ENCODE assay signal across 9 cellular contexts in genomic region chr11:831132-831864, GRCh38. TPM values are rescaled to one million over a fixed set of nuclear protein-coding genes. Genes with fewer than 3 reads are reported as not detected.
DNase-seq lines count a peak whose midpoint lies in the region; ATAC-seq and TF ChIP-seq lines count a peak whose summit lies in the region.
"Had no signal": no experiment of that assay in that cellular context is flagged by ENCODE, and none has a peak within 500 bp of the region (broad histone marks: within the 10 kb centered on the region; RNA-seq: fewer than 3 reads in every experiment).

No MANE protein-coding gene starts in this region.

- H4K20me1 ChIP-seq in BLaER1 (peaks cover 92% of the 10 kb centered on the region), GM23248 (ENCODE audit: insufficient read depth) (no peaks in the 10 kb centered on the region)

- no peak for ATAC-seq in activated B cell treated with CpG ODN at 0.5 μM for 24 hours (ENCODE audit: low read depth)
- no peak for ATAC-seq in mucosa of descending colon
- no peak for ATAC-seq in GM18498 (IDR thresholded peaks at IDR 0.05; ENCODE audit: unreplicated experiment)
- no peak for ATAC-seq in HG03045 (IDR thresholded peaks at IDR 0.05; ENCODE audit: unreplicated experiment)

- H3K27me3 Mint-ChIP-seq in activated B cell treated with CpG ODN at 0.5 μM for 24 hours, result peaks cover 6% of the 10 kb centered on the region

- 54 to 58% methylated on average over 30 to 31 of the region's 31 CpGs for WGBS in GM23248 (ENCODE audit: low coverage in 1 of 2, low lambda C conversion rate in 2 of 2, missing lambda C conversion rate in 2 of 2), 2 experiments

- H3K4me3 ChIP-seq in BLaER1 (peak overlapping the region; percentile 64; the same call in 1 of the 2 replicates), GM23248 (no peak overlapping the region), mucosa of descending colon (no peak overlapping the region), brain microvascular endothelial cell (ENCODE audit: low read depth, low read length) (no peak overlapping the region)

- peaks cover 85% of the 10 kb centered on the region for H3K4me1 ChIP-seq in BLaER1
- H3K4me1 ChIP-seq in GM23248 (ENCODE audit: insufficient read depth), result peaks cover 14% of the 10 kb centered on the region; the same call in 1 of the 2 replicates
- H3K4me1 ChIP-seq in mucosa of descending colon (ENCODE audit: low read depth), result peaks cover 58% of the 10 kb centered on the region

- no peaks in the 10 kb centered on the region for H3K9me3 ChIP-seq in BLaER1
- H3K9me3 ChIP-seq in GM23248 (ENCODE audit: low read depth), result no peaks in the 10 kb centered on the region
- no peaks in the 10 kb centered on the region for H3K9me3 ChIP-seq in mucosa of descending colon

- H3K9me2 ChIP-seq in GM23248 (ENCODE audit: insufficient read depth), result no peaks in the 10 kb centered on the region

- no peaks in the 10 kb centered on the region for H3K36me3 Mint-ChIP-seq in activated B cell treated with CpG ODN at 0.5 μM for 24 hours (ENCODE audit: low read depth)

- H3K4me3 Mint-ChIP-seq in activated B cell treated with CpG ODN at 0.5 μM for 24 hours, result peak overlapping the region; percentile 41

- H3K79me2 ChIP-seq in GM23248 (ENCODE audit: insufficient read depth), result peaks cover 29% of the 10 kb centered on the region

- H2AFZ ChIP-seq in GM23248, result no peak overlapping the region

- H3K9me3 Mint-ChIP-seq in activated B cell treated with CpG ODN at 0.5 μM for 24 hours, result no peaks in the 10 kb centered on the region

- H3K27me3 ChIP-seq in BLaER1 (peaks cover 83% of the 10 kb centered on the region), GM23248 (replicated peaks; ENCODE audit: insufficient read depth) (peaks cover 7% of the 10 kb centered on the region; the same call in 1 of the 2 replicates), brain microvascular endothelial cell (replicated peaks) (no peaks in the 10 kb centered on the region)

- CTCF ChIA-PET in activated B cell treated with CpG ODN at 0.5 μM for 24 hours (lab: Charles Lee), result no interaction called here

- no peaks in the 10 kb centered on the region for H3F3A ChIP-seq in GM23248 (ENCODE audit: insufficient read depth)

- POLR2A ChIA-PET in activated B cell treated with CpG ODN at 0.5 μM for 24 hours (lab: Charles Lee), result interaction anchor here (0.6 to 8.3 kb wide), 7 partner anchors 10 to 476 kb away, joined by 3 to 104 read pairs (median 5); partner anchors contain the start of genes PNPLA2, POLR2L, RPLP2 and TSPAN4

- TF ChIP-seq CTCF in activated B cell treated with CpG ODN at 0.5 μM for 24 hours (IDR thresholded peaks at IDR 0.05) (no peak), mucosa of descending colon (IDR thresholded peaks at IDR 0.05) (no peak), brain microvascular endothelial cell (IDR thresholded peaks at IDR 0.05; ENCODE audit: low read depth, low read length, missing control alignments) (no peak)

- in situ Hi-C loops in GM23248 (cut with MboI), result no loop called here
- in situ Hi-C loops in brain microvascular endothelial cell (cut with HindIII; ENCODE audit: low pct_ligation_motif_present, low sequenced_read_pairs), result no loop called here

- no peak overlapping the region for H3K27ac Mint-ChIP-seq in activated B cell treated with CpG ODN at 0.5 μM for 24 hours

- intact Hi-C loops in activated B cell treated with CpG ODN at 0.5 μM for 24 hours (cut with micrococcal nuclease), result loop anchor here (5.0 kb wide), 1 partner anchor 34 kb away; the partner anchor contains the start of gene SLC25A22
- intact Hi-C loops in mucosa of descending colon (cut with DNase I, micrococcal nuclease), result no loop called here

- H3K4me2 ChIP-seq in BLaER1 (peak overlapping the region; percentile 100), GM23248 (ENCODE audit: unreplicated experiment) (no peak overlapping the region)

- H3K4me1 Mint-ChIP-seq in activated B cell treated with CpG ODN at 0.5 μM for 24 hours, result peaks cover 51% of the 10 kb centered on the region

- DNase-seq in GM23248, result peak; percentile 77
- no peak for DNase-seq in activated B cell treated with CpG ODN at 0.5 μM for 24 hours
- DNase-seq in mucosa of descending colon, result peak in 2 of 3 donors; percentile 50 to 63
- DNase-seq in activated effector memory CD4-positive, alpha-beta T cell treated with Interleukin-2 at 50 U/mL for 16 hours, result no peak
- DNase-seq in brain microvascular endothelial cell, result no peak
- DNase-seq: NCI-H446 treated with DMSO at 0.1 percent for 48 hours had no signal

- H3K27ac ChIP-seq in BLaER1 (no peak overlapping the region), GM23248 (no peak overlapping the region), brain microvascular endothelial cell (no peak overlapping the region)

- peaks cover 2% of the 10 kb centered on the region for H3K36me3 ChIP-seq in BLaER1
- no peaks in the 10 kb centered on the region for H3K36me3 ChIP-seq in GM23248 (ENCODE audit: low read depth)
- H3K36me3 ChIP-seq in mucosa of descending colon (ENCODE audit: low read depth), result no peaks in the 10 kb centered on the region
- H3K36me3 ChIP-seq in brain microvascular endothelial cell (replicated peaks), result peaks cover 2% of the 10 kb centered on the region

- H3K9ac ChIP-seq in BLaER1 (no peak overlapping the region), GM23248 (no peak overlapping the region)

RNA-seq across cellular contexts. Expression of gene CD151, which starts 1.5 kb away (rescaled TPM):
- total RNA-seq in GM23248 (2014; rRNA removed; shearing (Covaris generic)), result 1,651 and 1,751 TPM in 2 replicates
- 796 and 807 TPM in 2 replicates for polyA plus RNA-seq in GM23248 (2016; fragmentation: Nextera tagmentation; extraction: Ambion mirVana)
- total RNA-seq in activated B cell treated with CpG ODN at 0.5 μM for 24 hours (14.4 and 14.5 TPM in 2 replicates), mucosa of descending colon (100 to 1,000 TPM; 364 to 415 (median 378) TPM)

RNA-seq across cellular contexts. Expression of gene CRACR2B, which starts 3.6 kb away (rescaled TPM):
- total RNA-seq in GM23248 (2014; rRNA removed; shearing (Covaris generic)), result 0.38 and 2.3 TPM in 2 replicates
- polyA plus RNA-seq in GM23248 (2016; fragmentation: Nextera tagmentation; extraction: Ambion mirVana), result 1.2 and 2.0 TPM in 2 replicates
- total RNA-seq in activated B cell treated with CpG ODN at 0.5 μM for 24 hours, result 4.1 and 4.5 TPM in 2 replicates
- 100 to 1,000 TPM in 2 of 3 donors, 10 to 100 TPM in 1; 43.5 to 137 (median 129) TPM for total RNA-seq in mucosa of descending colon

RNA-seq across cellular contexts. Expression of gene POLR2L, which starts 11.0 kb away (rescaled TPM):
- 67.8 and 113 TPM in 2 replicates for total RNA-seq in GM23248 (2014; rRNA removed; shearing (Covaris generic))
- 804 and 820 TPM in 2 replicates for polyA plus RNA-seq in GM23248 (2016; fragmentation: Nextera tagmentation; extraction: Ambion mirVana)
- 83.9 and 90.2 TPM in 2 replicates for total RNA-seq in activated B cell treated with CpG ODN at 0.5 μM for 24 hours
- total RNA-seq in mucosa of descending colon, result 10 to 100 TPM; 67.1 to 86.8 (median 82.1) TPM

RNA-seq across cellular contexts. Expression of gene TSPAN4, which starts 11.4 kb away (rescaled TPM):
- total RNA-seq in GM23248 (2014; rRNA removed; shearing (Covaris generic)), result 340 and 393 TPM in 2 replicates
- polyA plus RNA-seq in GM23248 (2016; fragmentation: Nextera tagmentation; extraction: Ambion mirVana), result 343 and 344 TPM in 2 replicates
- total RNA-seq in activated B cell treated with CpG ODN at 0.5 μM for 24 hours, result 2.2 and 2.3 TPM in 2 replicates
- total RNA-seq in mucosa of descending colon, result 10 to 100 TPM in 2 of 3 donors, 1 to 10 TPM in 1; 9.2 to 42.4 (median 24.7) TPM

RNA-seq across cellular contexts. Expression of gene PNPLA2, which starts 12.6 kb away (rescaled TPM):
- total RNA-seq in GM23248 (2014; rRNA removed; shearing (Covaris generic)), result 35.2 and 38.7 TPM in 2 replicates
- polyA plus RNA-seq in GM23248 (2016; fragmentation: Nextera tagmentation; extraction: Ambion mirVana), result 87.6 and 98.1 TPM in 2 replicates
- total RNA-seq in activated B cell treated with CpG ODN at 0.5 μM for 24 hours (52.9 and 53.2 TPM in 2 replicates), mucosa of descending colon (100 to 1,000 TPM; 138 to 253 (median 167) TPM)

Comparison
In these comparisons a context has a peak if more than half of its experiments do, and no peak if none do; other contexts are left out.
1. DNase-seq: peak in GM23248 (single experiment) and mucosa of descending colon (2 of 3); none in activated B cell treated with CpG ODN at 0.5 μM for 24 hours (single experiment), activated effector memory CD4-positive, alpha-beta T cell treated with Interleukin-2 at 50 U/mL for 16 hours (single experiment) and brain microvascular endothelial cell (single experiment).
2. RNA of gene CD151, which starts 1.5 kb away (total RNA-seq): 1,651 to 1,751 TPM in GM23248 and 364 to 415 TPM in mucosa of descending colon; 14.4 to 14.5 TPM in activated B cell treated with CpG ODN at 0.5 μM for 24 hours; every median in the first group is over 10 times any median in the second.